Comparison of ENCODE assay signal across 10 cellular contexts in genomic region chr17:78416311-78416711, GRCh38. TPM values are rescaled to one million over a fixed set of nuclear protein-coding genes. Genes with fewer than 3 reads are reported as not detected.
DNase-seq lines count a peak whose midpoint lies in the region; ATAC-seq, FAIRE-seq and TF ChIP-seq lines count a peak whose summit lies in the region.
"Had no signal": no experiment of that assay in that cellular context is flagged by ENCODE, and none has a peak within 500 bp of the region (broad histone marks: within the 10 kb centered on the region; RNA-seq: fewer than 3 reads in every experiment).

No MANE protein-coding gene starts in this region.

- intact Hi-C loops in HepG2 (cut with micrococcal nuclease; ENCODE audit: unreplicated experiment) = no loop called here
- intact Hi-C loops in naive thymus-derived CD4-positive, alpha-beta T cell (cut with micrococcal nuclease) = no loop called here

- peak overlapping the region; percentile 16 to 97 (median 91) for H3K27ac Mint-ChIP-seq in naive thymus-derived CD4-positive, alpha-beta T cell

- DNase-seq in HepG2 (ENCODE audit: low spot score) (no peak), coronary artery (ENCODE audit: low spot score) (no peak), NCI-H2196 (lab: John Stamatoyannopoulos, UW; ENCODE audit: unreplicated experiment) (no peak), NCI-H187 (lab: John Stamatoyannopoulos, UW) (no peak), NOMO-1 treated with DMSO at 0.1 percent for 48 hours (lab: John Stamatoyannopoulos, UW; ENCODE audit: unreplicated experiment) (no peak)
- DNase-seq in naive thymus-derived CD4-positive, alpha-beta T cell = no peak
- DNase-seq: SK-N-SH had no signal

- H3K4me2 ChIP-seq in HepG2 (ENCODE audit: low read depth, low read length) = no peak overlapping the region
- H3K4me2 ChIP-seq: SK-N-SH had no signal

- H3K27me3 ChIP-seq in liver (ENCODE audit: control insufficient read depth in 4 of 4, insufficient read depth in 4 of 4, low read length in 3 of 4) = no peaks in the 10 kb centered on the region
- no peaks in the 10 kb centered on the region for H3K27me3 ChIP-seq in HepG2 (ENCODE audit: control insufficient read depth in 1 of 2, insufficient read depth in 2 of 2, low read length in 2 of 2)
- no peaks in the 10 kb centered on the region for H3K27me3 ChIP-seq in naive thymus-derived CD4-positive, alpha-beta T cell (ENCODE audit: control insufficient read depth in 2 of 2, insufficient read depth in 2 of 2, low read length in 2 of 2)

- peaks cover 51 to 83% (median 55%) of the 10 kb centered on the region in 7 donors for H3K4me1 Mint-ChIP-seq in naive thymus-derived CD4-positive, alpha-beta T cell

- no peak for ATAC-seq in HepG2
- no peak for ATAC-seq in naive thymus-derived CD4-positive, alpha-beta T cell
- no peak for ATAC-seq in HG02885 (IDR thresholded peaks at IDR 0.05; ENCODE audit: poor library complexity, unreplicated experiment)

- in situ Hi-C loops in HepG2 (cut with HindIII; ENCODE audit: extremely low pct_ligation_motif_present, low pct_unique_long_range_greater_than_20kb) = no loop called here

- H4K20me1 ChIP-seq in HepG2 (ENCODE audit: insufficient read depth, low read length) = peaks cover 27% of the 10 kb centered on the region

- H2AFZ ChIP-seq in HepG2 (ENCODE audit: low read length) = no peak overlapping the region

- TF ChIP-seq RAD21 in liver (IDR thresholded peaks at IDR 0.05) (no peak), HepG2 (CRISPR knock-in tag; IDR thresholded peaks at IDR 0.05) (no peak)

- H3K36me3 ChIP-seq in liver (ENCODE audit: control insufficient read depth in 4 of 4, insufficient read depth in 3 of 4, low read depth in 1 of 4, low read length in 3 of 4) (peaks cover 0 to 9% (median 6%) of the 10 kb centered on the region in 4 donors), HepG2 (replicated peaks in 1 of 2; ENCODE audit: control insufficient read depth in 1 of 2, insufficient read depth in 2 of 2, low read length in 2 of 2) (peaks cover 20 to 44% of the 10 kb centered on the region in 2 experiments)
- peaks cover 0 to 35% (median 0%) of the 10 kb centered on the region in 3 experiments for H3K36me3 ChIP-seq in naive thymus-derived CD4-positive, alpha-beta T cell (ENCODE audit: control insufficient read depth in 2 of 3, insufficient read depth in 3 of 3, low read length in 3 of 3)

- TF ChIP-seq POLR2A in HepG2 (IDR thresholded peaks at IDR 0.05; ENCODE audit: insufficient read depth in 1 of 2, low read depth in 2 of 2, low read length in 2 of 2) = no peak

- H3K27me3 Mint-ChIP-seq in naive thymus-derived CD4-positive, alpha-beta T cell = no peaks in the 10 kb centered on the region

- H3K79me2 ChIP-seq in HepG2 (ENCODE audit: insufficient read depth, low read length) = no peaks in the 10 kb centered on the region

- POLR2A ChIA-PET in HepG2 (lab: Yijun Ruan, JAX) = interaction anchor here (0.9 kb wide), 1 partner anchor 43 kb away, joined by 4 read pairs; no protein-coding TSS in a partner anchor
- POLR2A ChIA-PET in naive thymus-derived CD4-positive, alpha-beta T cell (lab: Charles Lee) = interaction anchor here (0.6 kb wide), 1 partner anchor 574 kb away, joined by 3 read pairs; no protein-coding TSS in a partner anchor

- no peaks in the 10 kb centered on the region for H3K9me3 Mint-ChIP-seq in naive thymus-derived CD4-positive, alpha-beta T cell

- TF ChIP-seq EP300 in HepG2 (IDR thresholded peaks at IDR 0.05; ENCODE audit: low read depth in 2 of 2, low read length in 2 of 2) (no peak), HepG2 (CRISPR knock-in tag; IDR thresholded peaks at IDR 0.05; ENCODE audit: borderline replicate concordance) (no peak)

- CTCF ChIA-PET in HepG2 (lab: Yijun Ruan, JAX; ENCODE audit: low intra/inter-chr PET ratio, low total read pairs) = no interaction called here
- CTCF ChIA-PET in naive thymus-derived CD4-positive, alpha-beta T cell (lab: Charles Lee) = interaction anchor here (0.6 to 1.9 kb wide), 7 partner anchors 12 to 145 kb away, joined by 3 to 5 read pairs (median 4); no protein-coding TSS in a partner anchor

- FAIRE-seq in HepG2 (lab: Jason Lieb, UNC) = no peak
- FAIRE-seq: islet of Langerhans had no signal

- WGBS in liver = 58% methylated on average over 7 of the region's 7 CpGs
- WGBS in HepG2 (ENCODE audit: low lambda C conversion rate) = 92% methylated on average over 7 of the region's 7 CpGs

- TF ChIP-seq CTCF in liver (IDR thresholded peaks at IDR 0.05; ENCODE audit: low read depth, low read length, missing input control) (no peak), HepG2 (CRISPR knock-in tag; IDR thresholded peaks at IDR 0.05) (no peak), coronary artery (IDR thresholded peaks at IDR 0.05) (no peak)

- H3K9me3 ChIP-seq in liver (ENCODE audit: control insufficient read depth in 4 of 4, low read length in 3 of 4) = no peaks in the 10 kb centered on the region
- H3K9me3 ChIP-seq in HepG2 (ENCODE audit: low read length) = no peaks in the 10 kb centered on the region
- no peaks in the 10 kb centered on the region for H3K9me3 ChIP-seq in naive thymus-derived CD4-positive, alpha-beta T cell (ENCODE audit: control insufficient read depth in 2 of 3, low read length in 3 of 3)
- H3K9me3 ChIP-seq: SK-N-SH had no signal

- H3K4me3 Mint-ChIP-seq in naive thymus-derived CD4-positive, alpha-beta T cell = peak overlapping the region in 4 of 10 donors; percentile 38 to 84 (median 75)

- H3K4me3 ChIP-seq in liver (ENCODE audit: low read depth in 1 of 3, low read length in 3 of 3) (no peak overlapping the region), HepG2 (replicated peaks in 1 of 3; ENCODE audit: insufficient read depth in 1 of 3, low read depth in 2 of 3, low read length in 3 of 3) (no peak overlapping the region), coronary artery (peak overlapping the region; percentile 28)
- no peak overlapping the region for H3K4me3 ChIP-seq in naive thymus-derived CD4-positive, alpha-beta T cell (ENCODE audit: low read length)

- H3K36me3 Mint-ChIP-seq in naive thymus-derived CD4-positive, alpha-beta T cell = peaks cover 4 to 27% (median 11%) of the 10 kb centered on the region in 5 donors

- BruUV-seq in HepG2 (replicated peaks; lab: Mats Ljungman, UMichigan) = no TSS peak

- peak overlapping the region; percentile 75 to 78 for H3K27ac ChIP-seq in liver (ENCODE audit: low read depth in 1 of 2, low read length in 2 of 2)
- H3K27ac ChIP-seq in HepG2 (ENCODE audit: extremely low read length, insufficient read depth, low read length) = no peak overlapping the region
- peak overlapping the region; percentile 63 to 86 for H3K27ac ChIP-seq in coronary artery
- H3K27ac ChIP-seq in naive thymus-derived CD4-positive, alpha-beta T cell (ENCODE audit: low read depth, low read length) = peak overlapping the region; percentile 47

- H3K4me1 ChIP-seq in liver (ENCODE audit: control insufficient read depth in 4 of 4, insufficient read depth in 4 of 4, low read length in 3 of 4) (peaks cover 0 to 4% (median 2%) of the 10 kb centered on the region in 4 donors), HepG2 (ENCODE audit: insufficient read depth, low read length) (peaks cover 16% of the 10 kb centered on the region)
- peaks cover 24 to 41% of the 10 kb centered on the region in 2 donors for H3K4me1 ChIP-seq in naive thymus-derived CD4-positive, alpha-beta T cell (ENCODE audit: control insufficient read depth in 2 of 2, insufficient read depth in 2 of 2, low read length in 2 of 2)

- H3K9ac ChIP-seq in liver (ENCODE audit: low read depth in 1 of 2, low read length in 2 of 2) = peak overlapping the region in 1 of 2 donors; percentile 48
- no peak overlapping the region for H3K9ac ChIP-seq in HepG2 (ENCODE audit: insufficient read depth, low read depth, low read length)
- H3K9ac ChIP-seq: SK-N-SH had no signal

RNA-seq across cellular contexts. Expression of gene PGS1, which starts 37.9 kb away (rescaled TPM):
- 10 to 100 TPM; 13.5 to 24.1 TPM for total RNA-seq in liver
- 10 to 100 TPM in 1 of 2 donors, 1 to 10 TPM in 1; 8.1 to 10.9 TPM for polyA plus RNA-seq in liver
- 18.8 and 25.9 TPM in 2 replicates for total RNA-seq in HepG2 (2016; rRNA removed; fragmentation: Illumina TruSeq; extraction: Trizol)
- 10.8 and 10.9 TPM in 2 replicates for total RNA-seq in HepG2 (2016; cell fraction: cytosol; rRNA removed; fragmentation: Illumina TruSeq; extraction: Trizol; ENCODE audit: low read depth)
- 14.8 and 27.5 TPM in 2 replicates for total RNA-seq in HepG2 (2016; cell fraction: insoluble cytoplasmic fraction; rRNA removed; fragmentation: Illumina TruSeq; extraction: Trizol)
- 11.3 and 11.9 TPM in 2 replicates for total RNA-seq in HepG2 (2016; cell fraction: membrane; rRNA removed; fragmentation: Illumina TruSeq; extraction: Trizol)
- total RNA-seq in HepG2 (2016; cell fraction: nucleus; rRNA removed; fragmentation: Illumina TruSeq; extraction: Trizol) = 27.4 and 30.7 TPM in 2 replicates
- polyA plus RNA-seq in HepG2 (2011; rRNA removed) = 31.5 and 42.3 TPM in 2 replicates
- 30.6 and 33.0 TPM in 2 replicates for polyA plus RNA-seq in HepG2 (2011; cell fraction: cytosol; rRNA removed)
- 151 and 153 TPM in 2 replicates for polyA plus RNA-seq in HepG2 (2011; cell fraction: nucleus; rRNA removed)
- polyA plus RNA-seq in HepG2 (2012) = 18.3 and 27.7 TPM in 2 replicates
- 2.9 and 3.9 TPM in 2 replicates for polyA plus RNA-seq in HepG2 (2016; cell fraction: cytosol; fragmentation: Illumina TruSeq; extraction: Trizol; ENCODE audit: low read depth)
- 12.8 and 16.5 TPM in 2 replicates for polyA plus RNA-seq in HepG2 (2016; cell fraction: insoluble cytoplasmic fraction; fragmentation: Illumina TruSeq; extraction: Trizol; ENCODE audit: low read depth)
- polyA plus RNA-seq in HepG2 (2016; cell fraction: membrane; fragmentation: Illumina TruSeq; extraction: Trizol; ENCODE audit: low read depth) = 6.1 and 6.7 TPM in 2 replicates
- polyA plus RNA-seq in HepG2 (2016; cell fraction: nucleus; fragmentation: Illumina TruSeq; extraction: Trizol; ENCODE audit: insufficient read depth, low read depth) = 50.4 and 56.8 TPM in 2 replicates
- polyA minus RNA-seq in HepG2 (2011; rRNA and poly(A)+ RNA removed; ENCODE audit: low replicate concordance) = 49.2 and 54.3 TPM in 2 replicates
- 13.6 and 15.2 TPM in 2 replicates for polyA minus RNA-seq in HepG2 (2011; cell fraction: cytosol; rRNA and poly(A)+ RNA removed)
- polyA minus RNA-seq in HepG2 (2011; cell fraction: nucleus; rRNA and poly(A)+ RNA removed) = 58.3 and 63.7 TPM in 2 replicates
- 10 to 100 TPM; 66.6 to 84.3 (median 82.0) TPM for total RNA-seq in naive thymus-derived CD4-positive, alpha-beta T cell
- 10 to 100 TPM; 36.1 to 52.3 TPM for polyA plus RNA-seq in naive thymus-derived CD4-positive, alpha-beta T cell

RNA-seq across cellular contexts. Expression of gene SOCS3, which starts 56.4 kb away (rescaled TPM):
- total RNA-seq in liver (10 to 100 TPM; 16.1 to 48.0 TPM), HepG2 (2016; rRNA removed; fragmentation: Illumina TruSeq; extraction: Trizol) (0.66 and 0.77 TPM in 2 replicates)
- polyA plus RNA-seq in liver (10 to 100 TPM; 12.2 to 20.5 TPM), HepG2 (2011; rRNA removed) (2.4 and 3.2 TPM in 2 replicates)
- total RNA-seq in HepG2 (2016; cell fraction: cytosol; rRNA removed; fragmentation: Illumina TruSeq; extraction: Trizol; ENCODE audit: low read depth) = 0.30 and 0.35 TPM in 2 replicates
- total RNA-seq in HepG2 (2016; cell fraction: insoluble cytoplasmic fraction; rRNA removed; fragmentation: Illumina TruSeq; extraction: Trizol) = 0.59 and 0.95 TPM in 2 replicates
- 0.83 and 0.93 TPM in 2 replicates for total RNA-seq in HepG2 (2016; cell fraction: membrane; rRNA removed; fragmentation: Illumina TruSeq; extraction: Trizol)
- 0.66 and 1.2 TPM in 2 replicates for total RNA-seq in HepG2 (2016; cell fraction: nucleus; rRNA removed; fragmentation: Illumina TruSeq; extraction: Trizol)
- polyA plus RNA-seq in HepG2 (2011; cell fraction: cytosol; rRNA removed) = 2.4 and 2.6 TPM in 2 replicates
- 4.1 and 5.9 TPM in 2 replicates for polyA plus RNA-seq in HepG2 (2011; cell fraction: nucleus; rRNA removed)
- 0.94 and 3.5 TPM in 2 replicates for polyA plus RNA-seq in HepG2 (2012)
- 0.05 and 0.10 TPM in 2 replicates for polyA plus RNA-seq in HepG2 (2016; cell fraction: cytosol; fragmentation: Illumina TruSeq; extraction: Trizol; ENCODE audit: low read depth)
- polyA plus RNA-seq in HepG2 (2016; cell fraction: insoluble cytoplasmic fraction; fragmentation: Illumina TruSeq; extraction: Trizol; ENCODE audit: low read depth) = 0.32 and 0.52 TPM in 2 replicates
- polyA plus RNA-seq in HepG2 (2016; cell fraction: membrane; fragmentation: Illumina TruSeq; extraction: Trizol; ENCODE audit: low read depth) = 0.27 and 0.28 TPM in 2 replicates
- 1.1 and 1.3 TPM in 2 replicates for polyA plus RNA-seq in HepG2 (2016; cell fraction: nucleus; fragmentation: Illumina TruSeq; extraction: Trizol; ENCODE audit: insufficient read depth, low read depth)
- 11.0 and 18.7 TPM in 2 replicates for polyA minus RNA-seq in HepG2 (2011; rRNA and poly(A)+ RNA removed; ENCODE audit: low replicate concordance)
- polyA minus RNA-seq in HepG2 (2011; cell fraction: cytosol; rRNA and poly(A)+ RNA removed) = 6.9 and 7.9 TPM in 2 replicates
- polyA minus RNA-seq in HepG2 (2011; cell fraction: nucleus; rRNA and poly(A)+ RNA removed) = 3.5 and 5.2 TPM in 2 replicates
- total RNA-seq in naive thymus-derived CD4-positive, alpha-beta T cell = 100 to 1,000 TPM in 3 of 5 experiments, 1 to 10 TPM in 2; 8.1 to 281 (median 110) TPM
- 100 to 1,000 TPM in 1 of 2 donors, 10 to 100 TPM in 1; 58.4 to 206 TPM for polyA plus RNA-seq in naive thymus-derived CD4-positive, alpha-beta T cell

Comparison
In these comparisons a context has a peak if more than half of its experiments do, and no peak if none do; other contexts are left out.
1. RNA of gene SOCS3, which starts 56.4 kb away (total RNA-seq): 8.1 to 281 TPM in naive thymus-derived CD4-positive, alpha-beta T cell and 16.1 to 48.0 TPM in liver; 0.30 to 1.2 TPM in HepG2; every median in the first group is over 4 times any median in the second.